In genomic region chr16:87960851-87961250, GRCh38 we compare ENCODE assay signal across 2 cellular contexts.
TF ChIP-seq lines count a peak whose summit lies in the region.

No MANE protein-coding gene starts in this region.

TF ChIP-seq in HepG2, 621 proteins besides CTCF, POLR2A, EP300 and RAD21:
- TF ChIP-seq JUN (CRISPR knock-in tag; IDR thresholded peaks at IDR 0.05) (no peak), ZNF280B (CRISPR knock-in tag; IDR thresholded peaks at IDR 0.05; ENCODE audit: borderline replicate concordance) (no peak), ZNF101 (CRISPR knock-in tag; IDR thresholded peaks at IDR 0.05; ENCODE audit: borderline replicate concordance, low read depth) (no peak), PBX3 (CRISPR knock-in tag; IDR thresholded peaks at IDR 0.05; ENCODE audit: borderline replicate concordance) (no peak), PITX1 (CRISPR knock-in tag; IDR thresholded peaks at IDR 0.05) (no peak), SYNCRIP (IDR thresholded peaks at IDR 0.05; ENCODE audit: insufficient read depth, low read depth, low read length) (no peak), ZNF558 (CRISPR knock-in tag; IDR thresholded peaks at IDR 0.05; ENCODE audit: borderline replicate concordance) (no peak), HES4 (CRISPR knock-in tag; IDR thresholded peaks at IDR 0.05; ENCODE audit: borderline replicate concordance) (no peak), ZNF17 (CRISPR knock-in tag; IDR thresholded peaks at IDR 0.05) (no peak)

TF ChIP-seq in HEK293, 187 proteins besides CTCF, POLR2A, EP300 and RAD21:
- TF ChIP-seq SCRT2 (tag by site-specific recombination; IDR thresholded peaks at IDR 0.05): 0 out of 2 replicates have a peak, but pooled peaks have one; percentile 14
- TF ChIP-seq ZBTB48 (tag by site-specific recombination; IDR thresholded peaks at IDR 0.05): no peak
- 0 out of 2 replicates have a peak, but pooled peaks have one; percentile 49 for TF ChIP-seq ZNF10 (tag by site-specific recombination; IDR thresholded peaks at IDR 0.05)
TF ChIP-seq in HEK293: peak in this region for 2.
